In the genomic region with DNA sequence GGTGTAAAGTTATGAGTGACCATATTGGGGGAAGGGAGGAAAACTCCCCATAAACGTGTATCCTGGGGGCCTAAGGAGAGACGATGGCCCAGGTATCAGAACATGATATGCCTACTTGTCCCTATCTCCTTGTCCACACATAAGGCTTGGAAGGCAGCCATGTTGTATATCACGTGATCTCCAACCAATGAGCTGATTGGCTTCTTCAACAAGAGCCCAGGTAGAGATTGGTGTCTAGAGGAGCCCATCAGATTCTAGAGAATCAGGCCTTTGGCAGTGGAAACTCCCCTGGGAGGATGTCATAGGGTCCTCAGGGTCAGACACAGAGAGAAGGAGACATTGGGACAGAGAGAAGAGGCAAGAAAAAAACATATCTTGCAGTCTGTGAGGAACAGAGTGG, we compare ENCODE assay signal across 10 cellular contexts. TPM values are rescaled to one million over a fixed set of nuclear protein-coding genes. Genes with fewer than 3 reads are reported as not detected.
"Had no signal": no experiment of that assay in that cellular context is flagged by ENCODE, and none has a peak within 500 bp of the region (broad histone marks: within the 10 kb centered on the region; RNA-seq: fewer than 3 reads in every experiment).

No MANE protein-coding gene starts in this region.

RNA-seq across cellular contexts. Expression of a gene that starts 13.6 kb away (rescaled TPM):
- total RNA-seq: activated B cell treated with CpG ODN at 0.5 μM for 24 hours; activated CD8-positive, alpha-beta T cell treated with anti-CD3 and anti-CD28 coated beads for 36 hours; activated T-cell treated with anti-CD3 and anti-CD28 coated beads, Interleukin-2, amount 50 U/mL, for 4 hours; T-helper 2 cell treated with Interferon-gamma antibody and Interleukin-4, amounts not matched to agents 100 ng/mL and 5 ng/mL, for 36 hours had no signal

RNA-seq across cellular contexts. Expression of a gene that starts 19.3 kb away (rescaled TPM):
- total RNA-seq: activated CD8-positive, alpha-beta T cell treated with anti-CD3 and anti-CD28 coated beads for 36 hours; chondrocyte; hepatocyte had no signal

RNA-seq across cellular contexts. Expression of a gene that starts 32.6 kb away (rescaled TPM):
- total RNA-seq: activated B cell treated with CpG ODN at 0.5 μM for 24 hours; activated CD8-positive, alpha-beta T cell treated with anti-CD3 and anti-CD28 coated beads for 36 hours; activated T-cell treated with anti-CD3 and anti-CD28 coated beads, Interleukin-2, amount 50 U/mL, for 4 hours; astrocyte; chondrocyte; dermis blood vessel endothelial cell; esophagus squamous epithelium; fibroblast of villous mesenchyme; hepatocyte had no signal
- polyA plus RNA-seq: hepatocyte had no signal
